17 cellular contexts compared by ENCODE assay signal in the genomic region with DNA sequence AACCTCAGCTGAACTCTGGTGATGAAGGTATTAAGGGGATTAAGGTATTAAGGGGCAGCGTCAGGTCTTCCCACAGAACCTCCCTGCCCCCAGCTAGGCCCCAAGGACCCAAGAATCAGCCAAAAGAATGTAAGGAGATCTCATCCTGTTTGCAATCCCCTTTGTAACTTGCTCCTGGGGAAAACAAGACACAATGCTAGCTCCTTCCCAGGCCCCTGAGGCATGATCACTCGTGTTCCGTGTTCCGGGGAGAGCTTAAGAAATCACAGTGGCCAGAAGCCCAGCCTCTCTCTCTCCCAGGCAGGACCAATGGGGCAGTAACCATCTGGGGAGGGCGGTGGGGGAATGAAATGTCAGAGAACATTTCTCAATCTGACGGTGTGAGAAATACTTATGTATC. TPM values are rescaled to one million over a fixed set of nuclear protein-coding genes. Genes with fewer than 3 reads are reported as not detected.
DNase-seq lines count a peak whose midpoint lies in the region; ATAC-seq and TF ChIP-seq lines count a peak whose summit lies in the region.
"Had no signal": no experiment of that assay in that cellular context is flagged by ENCODE, and none has a peak within 500 bp of the region (broad histone marks: within the 10 kb centered on the region; RNA-seq: fewer than 3 reads in every experiment).

No MANE protein-coding gene starts in this region.

- CTCF ChIA-PET in MCF 10A (lab: Yijun Ruan, JAX) (interaction anchor here (0.6 to 12.0 kb wide), 5 partner anchors 15 to 139 kb away, joined by 3 to 221 read pairs (median 4); no protein-coding TSS in a partner anchor), mammary epithelial cell (lab: Charles Lee; ENCODE audit: low non-redundant PET) (no interaction called here)

- H3F3A ChIP-seq in neural progenitor cell (ENCODE audit: low read depth), result peaks cover 15% of the 10 kb centered on the region

- H3K36me3 Mint-ChIP-seq in MCF 10A (ENCODE audit: insufficient read depth, unreplicated experiment) (no peaks in the 10 kb centered on the region), neural progenitor cell (no peaks in the 10 kb centered on the region)

- H3K27ac ChIP-seq in mammary epithelial cell (ENCODE audit: insufficient read depth, low read depth, low read length) (no peak overlapping the region), neural progenitor cell (peak overlapping the region; percentile 78)
- H3K27ac ChIP-seq: A549, brain microvascular endothelial cell, epithelial cell of prostate, PC-9, testis had no signal

- H3K79me2 ChIP-seq in mammary epithelial cell (ENCODE audit: insufficient read depth, low read length) (no peaks in the 10 kb centered on the region), neural progenitor cell (ENCODE audit: low read depth) (no peaks in the 10 kb centered on the region)

- H3K4me3 Mint-ChIP-seq in MCF 10A (ENCODE audit: unreplicated experiment), result no peak overlapping the region
- no peak overlapping the region for H3K4me3 Mint-ChIP-seq in neural progenitor cell
- H3K4me3 Mint-ChIP-seq: activated T-helper 1 cell treated with anti-CD3 and anti-CD28 coated beads, Interleukin-12 subunit alpha, Interleukin-12 subunit beta, Interleukin-2, Interleukin-4 antibody, amounts not matched to agents 30 ng/mL and 10 ng/mL and 1 ng/mL, durations not matched to agents 14 hours and 24 hours and 36 hours; T-helper 17 cell had no signal

- dilution Hi-C loops in mammary epithelial cell (cut with HindIII; ENCODE audit: low sequenced_read_pairs), result no loop called here

- no peak for TF ChIP-seq CTCF in MCF 10A (IDR thresholded peaks at IDR 0.05; ENCODE audit: unreplicated experiment)
- no peak for TF ChIP-seq CTCF in mammary epithelial cell (conservative IDR thresholded peaks at IDR 0.05 in 1 of 2, IDR thresholded peaks at IDR 0.05 in 1 of 2; ENCODE audit: extremely low read depth in 1 of 2, insufficient read depth in 1 of 2, low read depth in 1 of 2, low read length in 2 of 2)
- TF ChIP-seq CTCF in epithelial cell of esophagus (IDR thresholded peaks at IDR 0.05; ENCODE audit: insufficient read depth, low read depth, low read length, missing control alignments), result no peak
- TF ChIP-seq CTCF in neural progenitor cell (IDR thresholded peaks at IDR 0.05), result no peak

- no peaks in the 10 kb centered on the region for H3K36me3 ChIP-seq in mammary epithelial cell (ENCODE audit: insufficient read depth, low read length)
- no peaks in the 10 kb centered on the region for H3K36me3 ChIP-seq in neural progenitor cell
- H3K36me3 ChIP-seq: brain microvascular endothelial cell had no signal

- no peak overlapping the region for H3K4me3 ChIP-seq in mammary epithelial cell (replicated peaks in 1 of 3; ENCODE audit: insufficient read depth in 1 of 3, low read depth in 2 of 3, low read length in 3 of 3)
- H3K4me3 ChIP-seq in epithelial cell of esophagus (ENCODE audit: low read length), result no peak overlapping the region
- H3K4me3 ChIP-seq in neural progenitor cell, result peak overlapping the region; percentile 11
- H3K4me3 ChIP-seq: A549, PC-9, testis had no signal

- H3K9me3 ChIP-seq in mammary epithelial cell (replicated peaks; ENCODE audit: insufficient read depth, low read length) (no peaks in the 10 kb centered on the region), neural progenitor cell (ENCODE audit: low read depth) (no peaks in the 10 kb centered on the region)
- H3K9me3 ChIP-seq: A549, testis had no signal

- no peak overlapping the region for H3K9ac ChIP-seq in mammary epithelial cell (ENCODE audit: insufficient read depth, low read length)
- H3K9ac ChIP-seq in neural progenitor cell, result no peak overlapping the region

- BruUV-seq in MCF 10A (replicated peaks; lab: Mats Ljungman, UMichigan), result no TSS peak
- BruUV-seq in mammary epithelial cell (replicated peaks; lab: Mats Ljungman, UMichigan), result no TSS peak

- POLR2A ChIA-PET in MCF 10A (lab: Yijun Ruan, JAX), result interaction anchor here (0.6 to 1.1 kb wide), 4 partner anchors 13 to 1059 kb away, joined by 3 to 5 read pairs (median 3); a partner anchor contains a TSS

- H3K4me2 ChIP-seq in mammary epithelial cell (ENCODE audit: insufficient read depth, low read depth, low read length), result no peak overlapping the region
- peak overlapping the region; percentile 58 for H3K4me2 ChIP-seq in neural progenitor cell
- H3K4me2 ChIP-seq: A549, PC-9 had no signal

- H3K9me3 Mint-ChIP-seq in MCF 10A (ENCODE audit: unreplicated experiment) (no peaks in the 10 kb centered on the region), neural progenitor cell (no peaks in the 10 kb centered on the region)
- H3K9me3 Mint-ChIP-seq: activated T-helper 1 cell treated with anti-CD3 and anti-CD28 coated beads, Interleukin-12 subunit alpha, Interleukin-12 subunit beta, Interleukin-2, Interleukin-4 antibody, amounts not matched to agents 30 ng/mL and 10 ng/mL and 1 ng/mL, durations not matched to agents 14 hours and 24 hours and 36 hours had no signal

- H2AFZ ChIP-seq in mammary epithelial cell (ENCODE audit: low read depth, low read length) (no peak overlapping the region), neural progenitor cell (replicated peaks) (no peak overlapping the region)
- H2AFZ ChIP-seq: PC-9 had no signal

- no peaks in the 10 kb centered on the region for H3K27me3 Mint-ChIP-seq in MCF 10A (ENCODE audit: insufficient read depth, unreplicated experiment)
- peaks cover 5% of the 10 kb centered on the region for H3K27me3 Mint-ChIP-seq in neural progenitor cell (ENCODE audit: insufficient read depth, low read depth)

- intact Hi-C loops in MCF 10A (cut with micrococcal nuclease) (no loop called here), mammary epithelial cell (cut with micrococcal nuclease) (no loop called here)

- H3K4me1 Mint-ChIP-seq in MCF 10A (ENCODE audit: insufficient read depth, unreplicated experiment) (peaks cover 18% of the 10 kb centered on the region), neural progenitor cell (peaks cover 17% of the 10 kb centered on the region)

- H3K27me3 ChIP-seq in mammary epithelial cell (ENCODE audit: insufficient read depth, low read length), result no peaks in the 10 kb centered on the region
- H3K27me3 ChIP-seq in neural progenitor cell, result no peaks in the 10 kb centered on the region
- H3K27me3 ChIP-seq: brain microvascular endothelial cell, testis had no signal

- H4K20me1 ChIP-seq in mammary epithelial cell (ENCODE audit: insufficient read depth, low read length) (no peaks in the 10 kb centered on the region), neural progenitor cell (ENCODE audit: low read depth) (peaks cover 6% of the 10 kb centered on the region)

- in situ Hi-C loops in mammary epithelial cell (cut with MboI; ENCODE audit: low sequenced_read_pairs in 2 of 2), result loop anchor here in 1 of 2 donors (10.0 kb wide), 1 partner anchor 132 kb away; no protein-coding TSS in a partner anchor

- no peaks in the 10 kb centered on the region for H3K4me1 ChIP-seq in mammary epithelial cell (ENCODE audit: insufficient read depth, low read length)
- H3K4me1 ChIP-seq in neural progenitor cell, result peaks cover 20% of the 10 kb centered on the region
- H3K4me1 ChIP-seq: A549, testis had no signal

- 86% methylated on average over 6 of the region's 6 CpGs for WGBS in mammary epithelial cell (ENCODE audit: low coverage, missing lambda C conversion rate)

- peak; percentile 70 for DNase-seq in MCF 10A (ENCODE audit: unreplicated experiment)
- no peak for DNase-seq in mammary epithelial cell
- DNase-seq in epithelial cell of esophagus (ENCODE audit: low read depth), result peak; percentile 25
- DNase-seq in neural progenitor cell (ENCODE audit: low spot score), result peak; percentile 64
- DNase-seq in activated gamma-delta T cell treated with Interleukin-2 at 50 U/mL for 16 hours, result no peak
- DNase-seq in DMS114 treated with DMSO at 0.1 percent for 48 hours (lab: John Stamatoyannopoulos, UW; ENCODE audit: unreplicated experiment), result no peak
- DNase-seq: activated CD4-positive, alpha-beta T cell treated with anti-CD3 and anti-CD28 coated beads, Interleukin-2, amount 50 U/mL, for 1 hour; brain microvascular endothelial cell; DMS79; T-helper 17 cell; testis had no signal

- H3K27ac Mint-ChIP-seq in MCF 10A (ENCODE audit: low read depth, unreplicated experiment) (no peak overlapping the region), neural progenitor cell (peak overlapping the region; percentile 51)
- H3K27ac Mint-ChIP-seq: activated T-helper 1 cell treated with anti-CD3 and anti-CD28 coated beads, Interleukin-12 subunit alpha, Interleukin-12 subunit beta, Interleukin-2, Interleukin-4 antibody, amounts not matched to agents 30 ng/mL and 10 ng/mL and 1 ng/mL, durations not matched to agents 14 hours and 24 hours and 36 hours had no signal

- ATAC-seq in GM21717 (IDR thresholded peaks at IDR 0.05; ENCODE audit: unreplicated experiment) (no peak), HG02970 (IDR thresholded peaks at IDR 0.05; ENCODE audit: low FRiP score, unreplicated experiment) (no peak)
- ATAC-seq: A549, T-helper 17 cell had no signal

RNA-seq across cellular contexts. Expression of a gene that starts 33.2 kb away (rescaled TPM):
- 13.8 and 18.9 TPM in 2 replicates for total RNA-seq in MCF 10A (2022)
- 10 to 100 TPM; 16.7 to 18.2 TPM for total RNA-seq in mammary epithelial cell
- polyA plus RNA-seq in mammary epithelial cell, result 19.5 TPM
- polyA minus RNA-seq in mammary epithelial cell, result 5.5 TPM
- 15.8 and 20.4 TPM in 2 replicates for total RNA-seq in neural progenitor cell (ENCODE audit: low replicate concordance)

RNA-seq across cellular contexts. Expression of a gene that starts 33.8 kb away (rescaled TPM):
- 5.8 and 6.0 TPM in 2 replicates for total RNA-seq in MCF 10A (2022)
- 10 to 100 TPM in 1 of 2 donors, 1 to 10 TPM in 1; 6.7 to 11.9 TPM for total RNA-seq in mammary epithelial cell
- 3.1 TPM for polyA plus RNA-seq in mammary epithelial cell
- 41.7 TPM for polyA minus RNA-seq in mammary epithelial cell
- 10.1 and 17.6 TPM in 2 replicates for total RNA-seq in neural progenitor cell (ENCODE audit: low replicate concordance)

RNA-seq across cellular contexts. Expression of a gene that starts 52.8 kb away (rescaled TPM):
- 11.7 and 17.6 TPM in 2 replicates for total RNA-seq in MCF 10A (2022)
- total RNA-seq in mammary epithelial cell, result 10 to 100 TPM in 1 of 2 donors, 1 to 10 TPM in 1; 5.0 to 19.1 TPM
- 10.8 TPM for polyA plus RNA-seq in mammary epithelial cell
- polyA minus RNA-seq in mammary epithelial cell, result 28.3 TPM
- 91.8 and 92.4 TPM in 2 replicates for total RNA-seq in neural progenitor cell (ENCODE audit: low replicate concordance)

Comparison
In these comparisons a context has a peak if more than half of its experiments do, and no peak if none do; other contexts are left out.
1. DNase-seq: peak in MCF 10A (single experiment), epithelial cell of esophagus (single experiment) and neural progenitor cell (single experiment); none in mammary epithelial cell (single experiment), activated gamma-delta T cell treated with Interleukin-2 at 50 U/mL for 16 hours (single experiment) and DMS114 treated with DMSO at 0.1 percent for 48 hours (single experiment).